18 cellular contexts compared by ENCODE assay signal in genomic region chr16:49436181-49436580, GRCh38.
DNase-seq lines count a peak whose midpoint lies in the region; ATAC-seq and TF ChIP-seq lines count a peak whose summit lies in the region.
"Had no signal": no experiment of that assay in that cellular context is flagged by ENCODE, and none has a peak within 500 bp of the region (broad histone marks: within the 10 kb centered on the region; RNA-seq: fewer than 3 reads in every experiment).

No MANE protein-coding gene starts in this region.

- peaks cover 0 to 19% (median 13%) of the 10 kb centered on the region in 6 donors for H3K4me1 ChIP-seq in spleen
- H3K4me1 ChIP-seq: A549, Caco-2 had no signal

- peaks cover 11% of the 10 kb centered on the region for H3K4me1 Mint-ChIP-seq in activated naive CD4-positive, alpha-beta T cell treated with anti-CD3 and anti-CD28 coated beads, Interleukin-2, amount 10 ng/mL, durations not matched to agents 7 days and 5 days
- H3K4me1 Mint-ChIP-seq in neural crest cell = peaks cover 50% of the 10 kb centered on the region
- H3K4me1 Mint-ChIP-seq in activated CD8-positive, alpha-beta memory T cell treated with anti-CD3 and anti-CD28 coated beads, Interleukin-2, amount 10 ng/mL, durations not matched to agents 7 days and 5 days = peaks cover 4% of the 10 kb centered on the region

- TF ChIP-seq POLR2A in spleen (IDR thresholded peaks at IDR 0.05) = no peak

- CTCF ChIA-PET in activated naive CD4-positive, alpha-beta T cell treated with anti-CD3 and anti-CD28 coated beads, Interleukin-2, amount 10 ng/mL, durations not matched to agents 7 days and 5 days (lab: Charles Lee) = no interaction called here
- CTCF ChIA-PET in activated CD8-positive, alpha-beta memory T cell treated with anti-CD3 and anti-CD28 coated beads, Interleukin-2, amount 10 ng/mL, durations not matched to agents 7 days and 5 days (lab: Charles Lee) = no interaction called here

- no peaks in the 10 kb centered on the region for H3K9me3 ChIP-seq in spleen
- H3K9me3 ChIP-seq: A549; BLaER1 treated with 17β-estradiol and CSF1 and Interleukin-3, amounts not matched to agents 10 nM and 100 nM; Caco-2 had no signal

- no peaks in the 10 kb centered on the region for H3K36me3 Mint-ChIP-seq in activated naive CD4-positive, alpha-beta T cell treated with anti-CD3 and anti-CD28 coated beads, Interleukin-2, amount 10 ng/mL, durations not matched to agents 7 days and 5 days
- no peaks in the 10 kb centered on the region for H3K36me3 Mint-ChIP-seq in neural crest cell (ENCODE audit: low read depth)
- no peaks in the 10 kb centered on the region for H3K36me3 Mint-ChIP-seq in activated CD8-positive, alpha-beta memory T cell treated with anti-CD3 and anti-CD28 coated beads, Interleukin-2, amount 10 ng/mL, durations not matched to agents 7 days and 5 days
- H3K36me3 Mint-ChIP-seq: CD8-positive, alpha-beta T cell had no signal

- ATAC-seq in activated CD8-positive, alpha-beta memory T cell treated with anti-CD3 and anti-CD28 coated beads, Interleukin-2, amount 10 ng/mL, durations not matched to agents 7 days and 5 days = no peak
- ATAC-seq: A549; CD8-positive, alpha-beta T cell had no signal

- no peaks in the 10 kb centered on the region for H3K36me3 ChIP-seq in spleen
- H3K36me3 ChIP-seq: BLaER1 treated with 17β-estradiol and CSF1 and Interleukin-3, amounts not matched to agents 10 nM and 100 nM had no signal

- no peak overlapping the region for H3K4me3 ChIP-seq in spleen
- H3K4me3 ChIP-seq: A549; BLaER1 treated with 17β-estradiol and CSF1 and Interleukin-3, amounts not matched to agents 10 nM and 100 nM had no signal

- intact Hi-C loops in spleen (cut with DNase I; ENCODE audit: low total_unique reads) = no loop called here

- no peaks in the 10 kb centered on the region for H3K9me3 Mint-ChIP-seq in activated naive CD4-positive, alpha-beta T cell treated with anti-CD3 and anti-CD28 coated beads, Interleukin-2, amount 10 ng/mL, durations not matched to agents 7 days and 5 days
- no peaks in the 10 kb centered on the region for H3K9me3 Mint-ChIP-seq in neural crest cell
- no peaks in the 10 kb centered on the region for H3K9me3 Mint-ChIP-seq in activated CD8-positive, alpha-beta memory T cell treated with anti-CD3 and anti-CD28 coated beads, Interleukin-2, amount 10 ng/mL, durations not matched to agents 7 days and 5 days (ENCODE audit: low read depth)
- H3K9me3 Mint-ChIP-seq: CD4-positive, alpha-beta T cell; CD8-positive, alpha-beta T cell had no signal

- H3K27ac Mint-ChIP-seq in activated naive CD4-positive, alpha-beta T cell treated with anti-CD3 and anti-CD28 coated beads, Interleukin-2, amount 10 ng/mL, durations not matched to agents 7 days and 5 days = no peak overlapping the region
- H3K27ac Mint-ChIP-seq in neural crest cell (ENCODE audit: unreplicated experiment) = peak overlapping the region; percentile 87
- H3K27ac Mint-ChIP-seq in activated CD8-positive, alpha-beta memory T cell treated with anti-CD3 and anti-CD28 coated beads, Interleukin-2, amount 10 ng/mL, durations not matched to agents 7 days and 5 days = no peak overlapping the region
- H3K27ac Mint-ChIP-seq: B cell; CD4-positive, alpha-beta T cell; CD8-positive, alpha-beta T cell had no signal

- peak; percentile 0 for DNase-seq in activated naive CD4-positive, alpha-beta T cell treated with anti-CD3 and anti-CD28 coated beads, Interleukin-2, amount 10 ng/mL, durations not matched to agents 7 days and 5 days
- no peak for DNase-seq in activated naive CD4-positive, alpha-beta T cell (lab: John Stamatoyannopoulos, UW)
- DNase-seq in neural crest cell (ENCODE audit: low read depth, low spot score) (no peak), spleen (peak; percentile 54), cerebellar cortex (ENCODE audit: low spot score) (no peak)
- DNase-seq in activated CD8-positive, alpha-beta memory T cell treated with anti-CD3 and anti-CD28 coated beads, Interleukin-2, amount 10 ng/mL, durations not matched to agents 7 days and 5 days = no peak
- DNase-seq: AML-193; Calu3; CD4-positive, alpha-beta T cell; CD8-positive, alpha-beta T cell; DMS79 treated with DMSO at 0.1 percent for 48 hours; GF-D8 had no signal

- no peak overlapping the region for H3K4me3 Mint-ChIP-seq in activated naive CD4-positive, alpha-beta T cell treated with anti-CD3 and anti-CD28 coated beads, Interleukin-2, amount 10 ng/mL, durations not matched to agents 7 days and 5 days
- H3K4me3 Mint-ChIP-seq in neural crest cell = no peak overlapping the region
- no peak overlapping the region for H3K4me3 Mint-ChIP-seq in activated CD8-positive, alpha-beta memory T cell treated with anti-CD3 and anti-CD28 coated beads, Interleukin-2, amount 10 ng/mL, durations not matched to agents 7 days and 5 days
- H3K4me3 Mint-ChIP-seq: B cell; CD4-positive, alpha-beta T cell; CD8-positive, alpha-beta T cell had no signal

- WGBS in spleen, 5 donors = 77 to 94% (median 92%) methylated on average over 7 of the region's 7 CpGs

- H3K27me3 ChIP-seq in spleen (replicated peaks in 1 of 7) = no peaks in the 10 kb centered on the region
- H3K27me3 ChIP-seq: BLaER1 treated with 17β-estradiol and CSF1 and Interleukin-3, amounts not matched to agents 10 nM and 100 nM had no signal

- TF ChIP-seq CTCF in neural crest cell (conservative IDR thresholded peaks at IDR 0.05) = no peak
- no peak for TF ChIP-seq CTCF in spleen (IDR thresholded peaks at IDR 0.05 in 8 of 11, conservative IDR thresholded peaks at IDR 0.05 in 3 of 11)

- H3K27me3 Mint-ChIP-seq in activated naive CD4-positive, alpha-beta T cell treated with anti-CD3 and anti-CD28 coated beads, Interleukin-2, amount 10 ng/mL, durations not matched to agents 7 days and 5 days = peaks cover 19% of the 10 kb centered on the region
- peaks cover 3% of the 10 kb centered on the region for H3K27me3 Mint-ChIP-seq in neural crest cell (ENCODE audit: low read depth)
- H3K27me3 Mint-ChIP-seq in activated CD8-positive, alpha-beta memory T cell treated with anti-CD3 and anti-CD28 coated beads, Interleukin-2, amount 10 ng/mL, durations not matched to agents 7 days and 5 days = peaks cover 6% of the 10 kb centered on the region

- no peak overlapping the region for H3K27ac ChIP-seq in spleen
- H3K27ac ChIP-seq: 22Rv1; A549; BLaER1 treated with 17β-estradiol and CSF1 and Interleukin-3, amounts not matched to agents 10 nM and 100 nM; C4-2B had no signal

Comparison
In these comparisons a context has a peak if more than half of its experiments do, and no peak if none do; other contexts are left out.
1. DNase-seq: peak in activated naive CD4-positive, alpha-beta T cell treated with anti-CD3 and anti-CD28 coated beads, Interleukin-2, amount 10 ng/mL, durations not matched to agents 7 days and 5 days (single experiment) and spleen (single experiment); none in activated naive CD4-positive, alpha-beta T cell (0 of 4), neural crest cell (single experiment), cerebellar cortex (single experiment) and activated CD8-positive, alpha-beta memory T cell treated with anti-CD3 and anti-CD28 coated beads, Interleukin-2, amount 10 ng/mL, durations not matched to agents 7 days and 5 days (single experiment).